Comparison of ENCODE assay signal across 8 cellular contexts in the genomic region with DNA sequence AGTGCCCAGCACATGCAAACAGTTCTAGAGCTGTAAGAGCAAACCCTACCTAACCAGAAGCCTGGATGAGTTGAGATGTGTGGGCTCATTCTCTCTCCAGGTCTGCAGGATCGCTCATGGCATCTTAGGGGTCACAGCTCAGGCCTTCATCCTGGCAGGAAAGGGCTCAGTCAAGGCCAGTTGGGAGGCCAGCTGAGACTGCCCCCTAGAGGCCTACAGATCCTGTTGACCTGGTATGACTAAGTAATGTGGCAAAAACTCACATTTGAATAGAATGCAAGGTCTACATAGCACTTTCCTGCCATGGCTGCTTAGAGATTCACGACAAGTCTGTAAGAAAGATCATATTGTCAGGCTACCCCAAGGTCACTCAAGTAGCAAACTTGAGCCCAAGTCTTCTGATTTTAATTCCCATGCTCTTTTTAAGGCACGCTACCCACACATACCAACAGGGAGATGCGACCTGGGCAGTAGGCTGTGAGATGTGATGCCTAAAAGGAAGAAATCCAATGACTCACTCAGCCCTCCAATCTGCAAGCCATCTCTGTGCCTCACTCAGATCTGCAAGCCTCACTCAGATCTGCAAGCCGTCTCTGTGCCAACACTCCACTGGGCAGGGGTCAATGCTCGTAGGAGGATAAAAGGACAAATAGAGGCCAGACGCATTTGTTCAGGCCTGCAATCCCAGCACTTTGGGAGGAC. TPM values are rescaled to one million over a fixed set of nuclear protein-coding genes. Genes with fewer than 3 reads are reported as not detected.
DNase-seq lines count a peak whose midpoint lies in the region; ATAC-seq, FAIRE-seq and TF ChIP-seq lines count a peak whose summit lies in the region.

No MANE protein-coding gene starts in this region.

- RAD21 ChIA-PET in GM12878 (lab: Charles Lee; ENCODE audit: unreplicated experiment): interaction anchor here (0.8 to 1.1 kb wide), 3 partner anchors 114 to 139 kb away, joined by 3 to 6 read pairs (median 3); no protein-coding TSS in a partner anchor

- CTCF ChIA-PET in GM12878 (lab: Yijun Ruan, JAX): interaction anchor here (0.6 to 5.6 kb wide), 7 partner anchors 17 to 537 kb away, joined by 3 to 40 read pairs (median 5); no protein-coding TSS in a partner anchor

- no peak overlapping the region for H3K4me2 ChIP-seq in GM12878 (ENCODE audit: control insufficient read depth, insufficient read depth)

- peaks cover 0 to 3% (median 0%) of the 10 kb centered on the region in 9 donors for H3K27me3 ChIP-seq in heart left ventricle
- H3K27me3 ChIP-seq in GM12878 (replicated peaks in 1 of 2; ENCODE audit: control insufficient read depth in 2 of 2, insufficient read depth in 2 of 2, low read length in 1 of 2): 0 out of 4 replicates have a peak, but pooled peaks cover 0 to 2% of the 10 kb centered on the region in 2 experiments

- FAIRE-seq in GM12878 (lab: Jason Lieb, UNC): no peak

- ATAC-seq in heart left ventricle (peak in 2 of 4 donors; percentile 32 to 60), Right ventricle myocardium inferior (no peak), GM12878 (peak; percentile 88), HG03432 (IDR thresholded peaks at IDR 0.05; ENCODE audit: unreplicated experiment) (no peak), HG03045 (IDR thresholded peaks at IDR 0.05; ENCODE audit: unreplicated experiment) (no peak)

- POLR2A ChIA-PET in GM12878 (lab: Charles Lee): no interaction called here

- peaks cover 0 to 19% (median 0%) of the 10 kb centered on the region in 12 donors for H3K9me3 ChIP-seq in heart left ventricle
- H3K9me3 ChIP-seq in GM12878 (replicated peaks; ENCODE audit: control insufficient read depth, insufficient read depth, low read length): peaks cover 2% of the 10 kb centered on the region; the same call in 2 of the 3 replicates

- peak; percentile 53 for TF ChIP-seq RAD21 in GM12878 (IDR thresholded peaks at IDR 0.05; ENCODE audit: insufficient read depth, low read depth, low read length)

- no peak overlapping the region for H2AFZ ChIP-seq in GM12878 (ENCODE audit: control insufficient read depth, low read depth, low read length)

- in situ Hi-C loops in GM12878 (cut with MboI): no loop called here

- H3K9ac ChIP-seq in GM12878 (ENCODE audit: control insufficient read depth, insufficient read depth, low read length): no peak overlapping the region

- intact Hi-C loops in heart left ventricle (cut with DNase I) (no loop called here), Right ventricle myocardium inferior (cut with DNase I) (no loop called here), GM12878 (cut with micrococcal nuclease; ENCODE audit: unreplicated experiment) (no loop called here)

- H3K4me1 ChIP-seq in heart left ventricle (no peaks in the 10 kb centered on the region), GM12878 (ENCODE audit: control insufficient read depth, insufficient read depth, low read length) (no peaks in the 10 kb centered on the region)

- no peak for TF ChIP-seq EP300 in GM12878 (IDR thresholded peaks at IDR 0.05; ENCODE audit: borderline replicate concordance in 1 of 2, control insufficient read depth in 1 of 2, low read depth in 2 of 2, low read length in 2 of 2)

- no peaks in the 10 kb centered on the region for H3K79me2 ChIP-seq in GM12878 (ENCODE audit: control insufficient read depth, insufficient read depth, low read length)

- BruUV-seq in GM12878 (replicated peaks; lab: Mats Ljungman, UMichigan): no TSS peak

- no peaks in the 10 kb centered on the region for H3K36me3 ChIP-seq in heart left ventricle
- H3K36me3 ChIP-seq in GM12878 (ENCODE audit: control insufficient read depth in 2 of 2, insufficient read depth in 2 of 2, low read length in 1 of 2): no peaks in the 10 kb centered on the region

- SMC1A ChIA-PET in GM12878 (lab: Charles Lee; ENCODE audit: uncharacterized antibody, unreplicated experiment): interaction anchor here (0.7 kb wide), 1 partner anchor 114 kb away, joined by 3 read pairs; no protein-coding TSS in a partner anchor

- H3K4me3 ChIP-seq in heart left ventricle (no peak overlapping the region), GM12878 (no peak overlapping the region)

- DNase-seq in heart left ventricle (no peak), Right ventricle myocardium inferior (ENCODE audit: missing footprints) (no peak), NCI-H1694 (lab: John Stamatoyannopoulos, UW) (peak; percentile 32), GM12878 (ENCODE audit: low read depth, low spot score) (no peak), lung microvascular endothelial cell (ENCODE audit: low read depth in 2 of 2) (peak; percentile 15 to 55), middle frontal gyrus (ENCODE audit: extremely low spot score, low spot score) (no peak)

- 64 to 67% (median 66%) methylated on average over 7 of the region's 7 CpGs for WGBS in heart left ventricle, 4 donors
- WGBS in GM12878 (ENCODE audit: insufficient coverage, insufficient replicate concordance, low lambda C conversion rate, missing lambda C conversion rate): 39% methylated on average over 7 of the region's 7 CpGs

- no peaks in the 10 kb centered on the region for H4K20me1 ChIP-seq in GM12878 (ENCODE audit: control insufficient read depth, insufficient read depth)

- peak in 11 of 12 donors; percentile 16 to 55 (median 45) for TF ChIP-seq CTCF in heart left ventricle (IDR thresholded peaks at IDR 0.05)
- TF ChIP-seq CTCF in GM12878 (IDR thresholded peaks at IDR 0.05 in 2 of 3, conservative IDR thresholded peaks at IDR 0.05 in 1 of 3; ENCODE audit: control insufficient read depth in 2 of 3, extremely low read depth in 1 of 3, insufficient read depth in 1 of 3, low read depth in 3 of 3, low read length in 3 of 3): peak; percentile 49 to 61 (median 50)

- TF ChIP-seq POLR2A in heart left ventricle (IDR thresholded peaks at IDR 0.05): no peak
- TF ChIP-seq POLR2A in GM12878 (IDR thresholded peaks at IDR 0.05; ENCODE audit: low read depth, low read length): no peak

- H3K27ac ChIP-seq in heart left ventricle (no peak overlapping the region), GM12878 (ENCODE audit: control insufficient read depth, insufficient read depth) (no peak overlapping the region)

TF ChIP-seq in GM12878, 131 proteins besides CTCF, POLR2A, EP300 and RAD21 (continues in another document):
- TF ChIP-seq, protein P1, sequence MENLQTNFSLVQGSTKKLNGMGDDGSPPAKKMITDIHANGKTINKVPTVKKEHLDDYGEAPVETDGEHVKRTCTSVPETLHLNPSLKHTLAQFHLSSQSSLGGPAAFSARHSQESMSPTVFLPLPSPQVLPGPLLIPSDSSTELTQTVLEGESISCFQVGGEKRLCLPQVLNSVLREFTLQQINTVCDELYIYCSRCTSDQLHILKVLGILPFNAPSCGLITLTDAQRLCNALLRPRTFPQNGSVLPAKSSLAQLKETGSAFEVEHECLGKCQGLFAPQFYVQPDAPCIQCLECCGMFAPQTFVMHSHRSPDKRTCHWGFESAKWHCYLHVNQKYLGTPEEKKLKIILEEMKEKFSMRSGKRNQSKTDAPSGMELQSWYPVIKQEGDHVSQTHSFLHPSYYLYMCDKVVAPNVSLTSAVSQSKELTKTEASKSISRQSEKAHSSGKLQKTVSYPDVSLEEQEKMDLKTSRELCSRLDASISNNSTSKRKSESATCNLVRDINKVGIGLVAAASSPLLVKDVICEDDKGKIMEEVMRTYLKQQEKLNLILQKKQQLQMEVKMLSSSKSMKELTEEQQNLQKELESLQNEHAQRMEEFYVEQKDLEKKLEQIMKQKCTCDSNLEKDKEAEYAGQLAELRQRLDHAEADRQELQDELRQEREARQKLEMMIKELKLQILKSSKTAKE (IDR thresholded peaks at IDR 0.05; ENCODE audit: low read depth, poor library complexity, severe bottlenecking): no peak

RNA-seq across cellular contexts. Expression of a gene that starts 5.1 kb away (rescaled TPM):
- not detected for total RNA-seq in heart left ventricle
- not detected for polyA plus RNA-seq in heart left ventricle
- not detected for total RNA-seq in Right ventricle myocardium inferior
- total RNA-seq in GM12878 (2013; cell fraction: nucleolus; rRNA removed): 2.5 TPM in 2 replicates
- total RNA-seq in GM12878 (2014; rRNA removed): 7.4 and 8.3 TPM in 2 replicates
- total RNA-seq in GM12878 (2014; rRNA removed; fragmentation: Illumina TruSeq; extraction: Trizol): 6.4 and 7.3 TPM in 2 replicates
- 7.5 and 7.6 TPM in 2 replicates for total RNA-seq in GM12878 (2021)
- polyA plus RNA-seq in GM12878 (2011; ENCODE audit: low read depth): 0.64 TPM
- polyA plus RNA-seq in GM12878 (2011; rRNA removed): 9.8 and 13.5 TPM in 2 replicates
- polyA plus RNA-seq in GM12878 (2011; cell fraction: cytosol; rRNA removed): 11.4 and 14.2 TPM in 2 replicates
- 15.4 and 23.1 TPM in 2 replicates for polyA plus RNA-seq in GM12878 (2011; cell fraction: nucleus; rRNA removed)
- polyA plus RNA-seq in GM12878 (2012): 0.66 TPM in 1 of 2 replicates, not detected in the other
- polyA plus RNA-seq in GM12878 (2014; fragmentation: Illumina TruSeq; extraction: Trizol): 8.4 and 8.6 TPM in 2 replicates
- 10 to 100 TPM; 21.8 to 30.7 TPM for polyA plus RNA-seq in GM12878 (2014; fragmentation: Nextera tagmentation; extraction: Ambion mirVana)
- 10.7 and 11.0 TPM in 2 replicates for polyA plus RNA-seq in GM12878 (2014; rRNA removed)
- polyA plus RNA-seq in GM12878 (2016; fragmentation: Nextera tagmentation; extraction: Ambion mirVana): 10 to 100 TPM; 14.4 to 16.0 TPM
- polyA minus RNA-seq in GM12878 (2011; rRNA and poly(A)+ RNA removed): 3.0 and 5.3 TPM in 2 replicates
- not detected in 2 replicates for polyA minus RNA-seq in GM12878 (2011; cell fraction: cytosol; rRNA and poly(A)+ RNA removed)
- 1.1 and 2.9 TPM in 2 replicates for polyA minus RNA-seq in GM12878 (2011; cell fraction: nucleus; rRNA and poly(A)+ RNA removed)
- not detected in 2 replicates for total RNA-seq in lung microvascular endothelial cell

RNA-seq across cellular contexts. Expression of a gene that starts 41.7 kb away (rescaled TPM):
- total RNA-seq in heart left ventricle (100 to 1,000 TPM in 2 of 9 donors, 10 to 100 TPM in 7; 60.2 to 115 (median 82.7) TPM), Right ventricle myocardium inferior (85.4 TPM), GM12878 (2014; rRNA removed) (12.2 and 16.3 TPM in 2 replicates), GM12878 (2014; rRNA removed; fragmentation: Illumina TruSeq; extraction: Trizol) (17.6 and 18.2 TPM in 2 replicates), GM12878 (2021) (17.9 and 18.9 TPM in 2 replicates), lung microvascular endothelial cell (138 and 217 TPM in 2 replicates)
- polyA plus RNA-seq in heart left ventricle (10 to 100 TPM; 54.4 to 75.7 TPM), GM12878 (2011; rRNA removed) (9.3 and 10.4 TPM in 2 replicates), GM12878 (2014; fragmentation: Illumina TruSeq; extraction: Trizol) (17.7 and 18.0 TPM in 2 replicates), GM12878 (2014; fragmentation: Nextera tagmentation; extraction: Ambion mirVana) (1 to 10 TPM; 6.0 to 8.2 TPM), GM12878 (2014; rRNA removed) (21.4 and 26.4 TPM in 2 replicates), GM12878 (2016; fragmentation: Nextera tagmentation; extraction: Ambion mirVana) (10 to 100 TPM; 15.7 to 16.9 TPM)
- total RNA-seq in GM12878 (2013; cell fraction: nucleolus; rRNA removed): 0.93 and 1.9 TPM in 2 replicates
- 12.0 TPM for polyA plus RNA-seq in GM12878 (2011; ENCODE audit: low read depth)
- 5.4 and 6.3 TPM in 2 replicates for polyA plus RNA-seq in GM12878 (2011; cell fraction: cytosol; rRNA removed)
- polyA plus RNA-seq in GM12878 (2011; cell fraction: nucleus; rRNA removed): 20.0 and 22.4 TPM in 2 replicates
- 4.8 and 9.3 TPM in 2 replicates for polyA plus RNA-seq in GM12878 (2012)
- polyA minus RNA-seq in GM12878 (2011; rRNA and poly(A)+ RNA removed): 8.2 and 10.8 TPM in 2 replicates
- 3.5 and 4.8 TPM in 2 replicates for polyA minus RNA-seq in GM12878 (2011; cell fraction: cytosol; rRNA and poly(A)+ RNA removed)
- 4.1 and 9.7 TPM in 2 replicates for polyA minus RNA-seq in GM12878 (2011; cell fraction: nucleus; rRNA and poly(A)+ RNA removed)

Comparison
In these comparisons a context has a peak if more than half of its experiments do, and no peak if none do; other contexts are left out.
1. DNase-seq: peak in NCI-H1694 (single experiment) and lung microvascular endothelial cell (2 of 2); none in heart left ventricle (0 of 5), Right ventricle myocardium inferior (single experiment), GM12878 (single experiment) and middle frontal gyrus (single experiment).